ENCODE assay signal across 12 cellular contexts in the genomic region with DNA sequence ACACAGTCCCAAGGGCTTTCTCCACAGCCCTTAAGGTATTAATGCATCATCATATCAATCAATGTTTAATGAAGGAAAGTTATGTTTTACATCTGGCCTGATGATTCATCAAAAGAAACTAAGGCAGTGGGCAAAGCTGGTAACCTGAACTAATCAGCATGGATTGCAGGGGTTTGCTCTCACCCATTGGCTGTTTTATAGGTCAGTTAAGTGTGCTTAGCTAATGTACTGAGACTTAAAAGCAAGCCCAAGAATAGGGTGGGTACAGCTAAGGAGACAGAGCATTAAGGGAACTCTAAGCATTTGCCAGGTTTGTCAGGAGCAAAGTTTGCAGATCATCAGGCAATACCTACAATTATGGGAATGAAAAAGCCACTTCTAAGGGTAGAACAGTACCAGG.
DNase-seq lines count a peak whose midpoint lies in the region; ATAC-seq and TF ChIP-seq lines count a peak whose summit lies in the region.
"Had no signal": no experiment of that assay in that cellular context is flagged by ENCODE, and none has a peak within 500 bp of the region (broad histone marks: within the 10 kb centered on the region; RNA-seq: fewer than 3 reads in every experiment).

No MANE protein-coding gene starts in this region.

- POLR2A ChIA-PET in WTC11 (lab: Charles Lee) = no interaction called here
- POLR2A ChIA-PET in naive thymus-derived CD4-positive, alpha-beta T cell (lab: Charles Lee) = no interaction called here
- POLR2A ChIA-PET in CD4-positive, alpha-beta T cell (lab: Charles Lee) = no interaction called here

- no peak overlapping the region for H3K4me3 ChIP-seq in neural progenitor cell
- H3K4me3 ChIP-seq in naive thymus-derived CD4-positive, alpha-beta T cell (ENCODE audit: low read length) = no peak overlapping the region
- H3K4me3 ChIP-seq: GM23248, HAP-1 had no signal

- no peak for TF ChIP-seq CTCF in WTC11 (IDR thresholded peaks at IDR 0.05)
- TF ChIP-seq CTCF in neural progenitor cell (IDR thresholded peaks at IDR 0.05) = no peak
- TF ChIP-seq CTCF in CD4-positive, alpha-beta T cell (IDR thresholded peaks at IDR 0.05) = no peak

- H3K4me1 ChIP-seq in neural progenitor cell = peaks cover 6% of the 10 kb centered on the region
- H3K4me1 ChIP-seq in naive thymus-derived CD4-positive, alpha-beta T cell (ENCODE audit: control insufficient read depth in 2 of 2, insufficient read depth in 2 of 2, low read length in 2 of 2) = no peaks in the 10 kb centered on the region
- H3K4me1 ChIP-seq: HAP-1 had no signal

- no peaks in the 10 kb centered on the region for H4K20me1 ChIP-seq in neural progenitor cell (ENCODE audit: low read depth)

- H3K36me3 ChIP-seq in neural progenitor cell = no peaks in the 10 kb centered on the region
- H3K36me3 ChIP-seq in naive thymus-derived CD4-positive, alpha-beta T cell (ENCODE audit: control insufficient read depth in 2 of 3, insufficient read depth in 3 of 3, low read length in 3 of 3) = no peaks in the 10 kb centered on the region
- H3K36me3 ChIP-seq: HAP-1 had no signal

- H3K36me3 Mint-ChIP-seq in WTC11 (no peaks in the 10 kb centered on the region), neural progenitor cell (no peaks in the 10 kb centered on the region)
- H3K36me3 Mint-ChIP-seq in naive thymus-derived CD4-positive, alpha-beta T cell = peaks cover 0 to under 1% (median 0%) of the 10 kb centered on the region in 5 donors
- no peaks in the 10 kb centered on the region for H3K36me3 Mint-ChIP-seq in CD4-positive, alpha-beta T cell (ENCODE audit: low read depth)
- H3K36me3 Mint-ChIP-seq: CD4-positive, alpha-beta memory T cell had no signal

- H3K27ac Mint-ChIP-seq in WTC11 = no peak overlapping the region
- no peak overlapping the region for H3K27ac Mint-ChIP-seq in neural progenitor cell
- no peak overlapping the region for H3K27ac Mint-ChIP-seq in naive thymus-derived CD4-positive, alpha-beta T cell
- no peak overlapping the region for H3K27ac Mint-ChIP-seq in CD4-positive, alpha-beta T cell
- H3K27ac Mint-ChIP-seq: B cell; CD4-positive, alpha-beta memory T cell had no signal

- H3K27me3 Mint-ChIP-seq in WTC11 (ENCODE audit: low read depth) (no peaks in the 10 kb centered on the region), neural progenitor cell (ENCODE audit: insufficient read depth, low read depth) (peaks cover 2% of the 10 kb centered on the region)
- H3K27me3 Mint-ChIP-seq in naive thymus-derived CD4-positive, alpha-beta T cell = no peaks in the 10 kb centered on the region
- H3K27me3 Mint-ChIP-seq in CD4-positive, alpha-beta T cell = no peaks in the 10 kb centered on the region
- H3K27me3 Mint-ChIP-seq: B cell; CD4-positive, alpha-beta memory T cell had no signal

- H3K79me2 ChIP-seq in neural progenitor cell (ENCODE audit: low read depth) = no peaks in the 10 kb centered on the region

- DNase-seq in DMS79 treated with DMSO at 0.1 percent for 48 hours (lab: John Stamatoyannopoulos, UW) = peak; percentile 21
- no peak for DNase-seq in WTC11 (ENCODE audit: low spot score)
- peak; percentile 3 for DNase-seq in iPS DF 19.7 (ENCODE audit: low read depth, low spot score)
- peak; percentile 6 for DNase-seq in neural progenitor cell (ENCODE audit: low spot score)
- DNase-seq in naive thymus-derived CD4-positive, alpha-beta T cell = no peak
- no peak for DNase-seq in CD4-positive, alpha-beta T cell
- DNase-seq: C1 segment of cervical spinal cord; CD4-positive, alpha-beta memory T cell; GM23248 had no signal

- no peak overlapping the region for H3K9ac ChIP-seq in neural progenitor cell
- H3K9ac ChIP-seq: GM23248 had no signal

- peak overlapping the region; percentile 71 for H2AFZ ChIP-seq in neural progenitor cell (replicated peaks)
- H2AFZ ChIP-seq: GM23248 had no signal

- H3K4me2 ChIP-seq in neural progenitor cell = no peak overlapping the region

- H3F3A ChIP-seq in neural progenitor cell (ENCODE audit: low read depth) = no peaks in the 10 kb centered on the region

- H3K27ac ChIP-seq in neural progenitor cell = no peak overlapping the region
- no peak overlapping the region for H3K27ac ChIP-seq in naive thymus-derived CD4-positive, alpha-beta T cell (ENCODE audit: low read depth, low read length)
- no peak overlapping the region for H3K27ac ChIP-seq in CD4-positive, alpha-beta T cell (ENCODE audit: low read depth, low read length)
- H3K27ac ChIP-seq: GM23248 had no signal

- CTCF ChIA-PET in WTC11 (lab: Charles Lee) = no interaction called here
- CTCF ChIA-PET in naive thymus-derived CD4-positive, alpha-beta T cell (lab: Charles Lee) = no interaction called here
- CTCF ChIA-PET in CD4-positive, alpha-beta T cell (lab: Charles Lee) = no interaction called here

- peaks cover 7% of the 10 kb centered on the region for H3K4me1 Mint-ChIP-seq in WTC11
- peaks cover 3% of the 10 kb centered on the region for H3K4me1 Mint-ChIP-seq in neural progenitor cell
- H3K4me1 Mint-ChIP-seq in naive thymus-derived CD4-positive, alpha-beta T cell = no peaks in the 10 kb centered on the region
- no peaks in the 10 kb centered on the region for H3K4me1 Mint-ChIP-seq in CD4-positive, alpha-beta T cell (ENCODE audit: low read depth)
- H3K4me1 Mint-ChIP-seq: B cell; CD4-positive, alpha-beta memory T cell had no signal

- H3K9me3 Mint-ChIP-seq in WTC11 = peaks cover 4% of the 10 kb centered on the region; the same call in 1 of the 2 replicates
- no peaks in the 10 kb centered on the region for H3K9me3 Mint-ChIP-seq in neural progenitor cell
- H3K9me3 Mint-ChIP-seq in naive thymus-derived CD4-positive, alpha-beta T cell = peaks cover 0 to 23% (median 8%) of the 10 kb centered on the region in 11 donors
- peaks cover 18% of the 10 kb centered on the region for H3K9me3 Mint-ChIP-seq in CD4-positive, alpha-beta T cell

- H3K27me3 ChIP-seq in neural progenitor cell = no peaks in the 10 kb centered on the region
- no peaks in the 10 kb centered on the region for H3K27me3 ChIP-seq in naive thymus-derived CD4-positive, alpha-beta T cell (ENCODE audit: control insufficient read depth in 2 of 2, insufficient read depth in 2 of 2, low read length in 2 of 2)
- no peaks in the 10 kb centered on the region for H3K27me3 ChIP-seq in CD4-positive, alpha-beta T cell (ENCODE audit: control insufficient read depth, insufficient read depth, low read length)

- intact Hi-C loops in naive thymus-derived CD4-positive, alpha-beta T cell (cut with micrococcal nuclease) = no loop called here
- intact Hi-C loops in CD4-positive, alpha-beta T cell (cut with DNase I, micrococcal nuclease) = no loop called here

- H3K9me3 ChIP-seq in neural progenitor cell (ENCODE audit: low read depth) = no peaks in the 10 kb centered on the region
- H3K9me3 ChIP-seq in naive thymus-derived CD4-positive, alpha-beta T cell (ENCODE audit: control insufficient read depth in 2 of 3, low read length in 3 of 3) = no peaks in the 10 kb centered on the region
- no peaks in the 10 kb centered on the region for H3K9me3 ChIP-seq in CD4-positive, alpha-beta T cell (ENCODE audit: control insufficient read depth, low read length)
- H3K9me3 ChIP-seq: HAP-1 had no signal

- H3K4me3 Mint-ChIP-seq in WTC11 = no peak overlapping the region
- no peak overlapping the region for H3K4me3 Mint-ChIP-seq in neural progenitor cell
- H3K4me3 Mint-ChIP-seq in naive thymus-derived CD4-positive, alpha-beta T cell = no peak overlapping the region
- H3K4me3 Mint-ChIP-seq in CD4-positive, alpha-beta T cell = no peak overlapping the region
- H3K4me3 Mint-ChIP-seq: B cell; CD4-positive, alpha-beta memory T cell had no signal

- ATAC-seq in WTC11 = peak; percentile 90
- ATAC-seq in naive thymus-derived CD4-positive, alpha-beta T cell = no peak
- no peak for ATAC-seq in GM21423 (IDR thresholded peaks at IDR 0.05; ENCODE audit: unreplicated experiment)
- ATAC-seq in CD4-positive, alpha-beta T cell (ENCODE audit: poor library complexity) = no peak

TF ChIP-seq in WTC11, 78 proteins besides CTCF, POLR2A, EP300 and RAD21 (continues in another document):
- TF ChIP-seq SOX15 (CRISPR knock-in tag; IDR thresholded peaks at IDR 0.05) = no peak
- no peak for TF ChIP-seq ATF1 (CRISPR knock-in tag; IDR thresholded peaks at IDR 0.05)
- TF ChIP-seq, protein P1, sequence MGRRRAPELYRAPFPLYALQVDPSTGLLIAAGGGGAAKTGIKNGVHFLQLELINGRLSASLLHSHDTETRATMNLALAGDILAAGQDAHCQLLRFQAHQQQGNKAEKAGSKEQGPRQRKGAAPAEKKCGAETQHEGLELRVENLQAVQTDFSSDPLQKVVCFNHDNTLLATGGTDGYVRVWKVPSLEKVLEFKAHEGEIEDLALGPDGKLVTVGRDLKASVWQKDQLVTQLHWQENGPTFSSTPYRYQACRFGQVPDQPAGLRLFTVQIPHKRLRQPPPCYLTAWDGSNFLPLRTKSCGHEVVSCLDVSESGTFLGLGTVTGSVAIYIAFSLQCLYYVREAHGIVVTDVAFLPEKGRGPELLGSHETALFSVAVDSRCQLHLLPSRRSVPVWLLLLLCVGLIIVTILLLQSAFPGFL (CRISPR knock-in tag; IDR thresholded peaks at IDR 0.05; ENCODE audit: borderline replicate concordance) = no peak
- no peak for TF ChIP-seq TCF7 (CRISPR knock-in tag; IDR thresholded peaks at IDR 0.05; ENCODE audit: low read depth)
- TF ChIP-seq, protein P2, sequence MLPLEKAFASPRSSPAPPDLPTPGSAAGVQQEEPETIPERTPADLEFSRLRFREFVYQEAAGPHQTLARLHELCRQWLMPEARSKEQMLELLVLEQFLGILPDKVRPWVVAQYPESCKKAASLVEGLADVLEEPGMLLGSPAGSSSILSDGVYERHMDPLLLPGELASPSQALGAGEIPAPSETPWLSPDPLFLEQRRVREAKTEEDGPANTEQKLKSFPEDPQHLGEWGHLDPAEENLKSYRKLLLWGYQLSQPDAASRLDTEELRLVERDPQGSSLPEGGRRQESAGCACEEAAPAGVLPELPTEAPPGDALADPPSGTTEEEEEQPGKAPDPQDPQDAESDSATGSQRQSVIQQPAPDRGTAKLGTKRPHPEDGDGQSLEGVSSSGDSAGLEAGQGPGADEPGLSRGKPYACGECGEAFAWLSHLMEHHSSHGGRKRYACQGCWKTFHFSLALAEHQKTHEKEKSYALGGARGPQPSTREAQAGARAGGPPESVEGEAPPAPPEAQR (CRISPR knock-in tag; IDR thresholded peaks at IDR 0.05) = no peak
- TF ChIP-seq, protein P3, sequence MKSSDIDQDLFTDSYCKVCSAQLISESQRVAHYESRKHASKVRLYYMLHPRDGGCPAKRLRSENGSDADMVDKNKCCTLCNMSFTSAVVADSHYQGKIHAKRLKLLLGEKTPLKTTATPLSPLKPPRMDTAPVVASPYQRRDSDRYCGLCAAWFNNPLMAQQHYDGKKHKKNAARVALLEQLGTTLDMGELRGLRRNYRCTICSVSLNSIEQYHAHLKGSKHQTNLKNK (CRISPR knock-in tag; IDR thresholded peaks at IDR 0.05) = no peak
- no peak for TF ChIP-seq TEAD4 (CRISPR knock-in tag; IDR thresholded peaks at IDR 0.05)
- TF ChIP-seq CREM (CRISPR knock-in tag; IDR thresholded peaks at IDR 0.05) = no peak

Comparison
In these comparisons a context has a peak if more than half of its experiments do, and no peak if none do; other contexts are left out.
1. DNase-seq: peak in DMS79 treated with DMSO at 0.1 percent for 48 hours (single experiment), iPS DF 19.7 (single experiment) and neural progenitor cell (single experiment); none in WTC11 (single experiment), naive thymus-derived CD4-positive, alpha-beta T cell (0 of 9) and CD4-positive, alpha-beta T cell (0 of 10).